In genomic region chr22:36352775-36353507, GRCh38 we compare ENCODE assay signal across 1 cellular context.
A peak's percentile ranks its signal among the peaks of the same experiment; 100 is the strongest.
TF ChIP-seq lines count a peak whose summit lies in the region.

No MANE protein-coding gene starts in this region.

TF ChIP-seq in HepG2, 621 proteins besides CTCF, POLR2A, EP300 and RAD21 (continued from another document and continues in another):
- peak; percentile 64 for TF ChIP-seq CREB1 (IDR thresholded peaks at IDR 0.05)
- TF ChIP-seq CREB1 (CRISPR knock-in tag; IDR thresholded peaks at IDR 0.05): peak; percentile 87
- no peak for TF ChIP-seq KIAA2018 (CRISPR knock-in tag; IDR thresholded peaks at IDR 0.05; ENCODE audit: borderline replicate concordance)
- no peak for TF ChIP-seq TFDP1 (CRISPR knock-in tag; IDR thresholded peaks at IDR 0.05; ENCODE audit: borderline replicate concordance)
- TF ChIP-seq KAT7 (CRISPR knock-in tag; IDR thresholded peaks at IDR 0.05; ENCODE audit: borderline replicate concordance): no peak
- peak; percentile 33 for TF ChIP-seq SKI (IDR thresholded peaks at IDR 0.05; ENCODE audit: partially characterized antibody)
- TF ChIP-seq ZNF614 (CRISPR knock-in tag; IDR thresholded peaks at IDR 0.05; ENCODE audit: borderline replicate concordance): no peak
- TF ChIP-seq HOXA9 (CRISPR knock-in tag; IDR thresholded peaks at IDR 0.05; ENCODE audit: borderline replicate concordance): no peak
- TF ChIP-seq ZNF772 (CRISPR knock-in tag; IDR thresholded peaks at IDR 0.05): no peak
- TF ChIP-seq ETV6 (CRISPR knock-in tag; conservative IDR thresholded peaks at IDR 0.05): no peak
- no peak for TF ChIP-seq SNAPC2 (CRISPR knock-in tag; IDR thresholded peaks at IDR 0.05)
- no peak for TF ChIP-seq PCBP2 (optimal IDR thresholded peaks at IDR 0.05; ENCODE audit: low read depth, low read length, poor library complexity, severe bottlenecking)
- peak; percentile 6; the same call in 1 of the 2 replicates for TF ChIP-seq ARNT2 (CRISPR knock-in tag; IDR thresholded peaks at IDR 0.05; ENCODE audit: low read depth)
- no peak for TF ChIP-seq PHF8 (CRISPR knock-in tag; IDR thresholded peaks at IDR 0.05)
- TF ChIP-seq ZNF20 (CRISPR knock-in tag; IDR thresholded peaks at IDR 0.05): no peak
- TF ChIP-seq ZNF446 (CRISPR knock-in tag; IDR thresholded peaks at IDR 0.05): no peak
- no peak for TF ChIP-seq ZIK1 (CRISPR knock-in tag; IDR thresholded peaks at IDR 0.05; ENCODE audit: borderline replicate concordance, low read depth)
- TF ChIP-seq YEATS4 (CRISPR knock-in tag; IDR thresholded peaks at IDR 0.05; ENCODE audit: borderline replicate concordance): 0 out of 2 replicates have a peak, but pooled peaks have one; percentile 19
- TF ChIP-seq, protein P1, sequence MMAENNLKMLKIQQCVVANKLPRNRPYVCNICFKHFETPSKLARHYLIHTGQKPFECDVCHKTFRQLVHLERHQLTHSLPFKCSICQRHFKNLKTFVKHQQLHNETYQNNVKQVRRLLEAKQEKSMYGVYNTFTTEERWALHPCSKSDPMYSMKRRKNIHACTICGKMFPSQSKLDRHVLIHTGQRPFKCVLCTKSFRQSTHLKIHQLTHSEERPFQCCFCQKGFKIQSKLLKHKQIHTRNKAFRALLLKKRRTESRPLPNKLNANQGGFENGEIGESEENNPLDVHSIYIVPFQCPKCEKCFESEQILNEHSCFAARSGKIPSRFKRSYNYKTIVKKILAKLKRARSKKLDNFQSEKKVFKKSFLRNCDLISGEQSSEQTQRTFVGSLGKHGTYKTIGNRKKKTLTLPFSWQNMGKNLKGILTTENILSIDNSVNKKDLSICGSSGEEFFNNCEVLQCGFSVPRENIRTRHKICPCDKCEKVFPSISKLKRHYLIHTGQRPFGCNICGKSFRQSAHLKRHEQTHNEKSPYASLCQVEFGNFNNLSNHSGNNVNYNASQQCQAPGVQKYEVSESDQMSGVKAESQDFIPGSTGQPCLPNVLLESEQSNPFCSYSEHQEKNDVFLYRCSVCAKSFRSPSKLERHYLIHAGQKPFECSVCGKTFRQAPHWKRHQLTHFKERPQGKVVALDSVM (CRISPR knock-in tag; IDR thresholded peaks at IDR 0.05): no peak
- TF ChIP-seq TCF12 (IDR thresholded peaks at IDR 0.05): no peak
- no peak; the same call in 1 of the 2 replicates for TF ChIP-seq TCF12 (CRISPR knock-in tag; IDR thresholded peaks at IDR 0.05)
- no peak for TF ChIP-seq ZNF3 (CRISPR knock-in tag; IDR thresholded peaks at IDR 0.05)
- TF ChIP-seq, protein P2, sequence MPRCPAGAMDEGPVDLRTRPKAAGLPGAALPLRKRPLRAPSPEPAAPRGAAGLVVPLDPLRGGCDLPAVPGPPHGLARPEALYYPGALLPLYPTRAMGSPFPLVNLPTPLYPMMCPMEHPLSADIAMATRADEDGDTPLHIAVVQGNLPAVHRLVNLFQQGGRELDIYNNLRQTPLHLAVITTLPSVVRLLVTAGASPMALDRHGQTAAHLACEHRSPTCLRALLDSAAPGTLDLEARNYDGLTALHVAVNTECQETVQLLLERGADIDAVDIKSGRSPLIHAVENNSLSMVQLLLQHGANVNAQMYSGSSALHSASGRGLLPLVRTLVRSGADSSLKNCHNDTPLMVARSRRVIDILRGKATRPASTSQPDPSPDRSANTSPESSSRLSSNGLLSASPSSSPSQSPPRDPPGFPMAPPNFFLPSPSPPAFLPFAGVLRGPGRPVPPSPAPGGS (CRISPR knock-in tag; IDR thresholded peaks at IDR 0.05): no peak
- TF ChIP-seq PCBP1 (IDR thresholded peaks at IDR 0.05; ENCODE audit: borderline replicate concordance, low read depth, low read length): no peak
- TF ChIP-seq, protein P3, sequence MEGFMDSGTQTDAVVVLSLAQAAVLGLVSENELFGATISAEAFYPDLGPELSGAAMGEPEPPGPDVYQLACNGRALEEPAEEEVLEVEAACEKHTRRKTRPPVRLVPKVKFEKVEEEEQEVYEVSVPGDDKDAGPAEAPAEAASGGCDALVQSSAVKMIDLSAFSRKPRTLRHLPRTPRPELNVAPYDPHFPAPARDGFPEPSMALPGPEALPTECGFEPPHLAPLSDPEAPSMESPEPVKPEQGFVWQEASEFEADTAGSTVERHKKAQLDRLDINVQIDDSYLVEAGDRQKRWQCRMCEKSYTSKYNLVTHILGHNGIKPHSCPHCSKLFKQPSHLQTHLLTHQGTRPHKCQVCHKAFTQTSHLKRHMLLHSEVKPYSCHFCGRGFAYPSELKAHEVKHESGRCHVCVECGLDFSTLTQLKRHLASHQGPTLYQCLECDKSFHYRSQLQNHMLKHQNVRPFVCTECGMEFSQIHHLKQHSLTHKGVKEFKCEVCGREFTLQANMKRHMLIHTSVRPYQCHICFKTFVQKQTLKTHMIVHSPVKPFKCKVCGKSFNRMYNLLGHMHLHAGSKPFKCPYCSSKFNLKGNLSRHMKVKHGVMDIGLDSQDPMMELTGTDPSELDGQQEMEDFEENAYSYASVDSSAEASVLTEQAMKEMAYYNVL (CRISPR knock-in tag; IDR thresholded peaks at IDR 0.05; ENCODE audit: borderline replicate concordance): peak; percentile 27; the same call in 1 of the 2 replicates
- TF ChIP-seq MAFK (conservative IDR thresholded peaks at IDR 0.05 in 1 of 2, IDR thresholded peaks at IDR 0.05 in 1 of 2; ENCODE audit: low read length in 2 of 2): no peak
- peak; percentile 76 for TF ChIP-seq SAP130 (CRISPR knock-in tag; IDR thresholded peaks at IDR 0.05; ENCODE audit: low read depth)
- no peak for TF ChIP-seq ZNF841 (CRISPR knock-in tag; IDR thresholded peaks at IDR 0.05; ENCODE audit: borderline replicate concordance)
- no peak for TF ChIP-seq SIN3B (IDR thresholded peaks at IDR 0.05; ENCODE audit: low read length)
- TF ChIP-seq ZNF326 (CRISPR knock-in tag; IDR thresholded peaks at IDR 0.05; ENCODE audit: borderline replicate concordance): no peak
- TF ChIP-seq, protein P4, sequence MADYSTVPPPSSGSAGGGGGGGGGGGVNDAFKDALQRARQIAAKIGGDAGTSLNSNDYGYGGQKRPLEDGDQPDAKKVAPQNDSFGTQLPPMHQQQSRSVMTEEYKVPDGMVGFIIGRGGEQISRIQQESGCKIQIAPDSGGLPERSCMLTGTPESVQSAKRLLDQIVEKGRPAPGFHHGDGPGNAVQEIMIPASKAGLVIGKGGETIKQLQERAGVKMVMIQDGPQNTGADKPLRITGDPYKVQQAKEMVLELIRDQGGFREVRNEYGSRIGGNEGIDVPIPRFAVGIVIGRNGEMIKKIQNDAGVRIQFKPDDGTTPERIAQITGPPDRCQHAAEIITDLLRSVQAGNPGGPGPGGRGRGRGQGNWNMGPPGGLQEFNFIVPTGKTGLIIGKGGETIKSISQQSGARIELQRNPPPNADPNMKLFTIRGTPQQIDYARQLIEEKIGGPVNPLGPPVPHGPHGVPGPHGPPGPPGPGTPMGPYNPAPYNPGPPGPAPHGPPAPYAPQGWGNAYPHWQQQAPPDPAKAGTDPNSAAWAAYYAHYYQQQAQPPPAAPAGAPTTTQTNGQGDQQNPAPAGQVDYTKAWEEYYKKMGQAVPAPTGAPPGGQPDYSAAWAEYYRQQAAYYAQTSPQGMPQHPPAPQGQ (CRISPR knock-in tag; IDR thresholded peaks at IDR 0.05; ENCODE audit: borderline replicate concordance): no peak
- TF ChIP-seq, protein P5, sequence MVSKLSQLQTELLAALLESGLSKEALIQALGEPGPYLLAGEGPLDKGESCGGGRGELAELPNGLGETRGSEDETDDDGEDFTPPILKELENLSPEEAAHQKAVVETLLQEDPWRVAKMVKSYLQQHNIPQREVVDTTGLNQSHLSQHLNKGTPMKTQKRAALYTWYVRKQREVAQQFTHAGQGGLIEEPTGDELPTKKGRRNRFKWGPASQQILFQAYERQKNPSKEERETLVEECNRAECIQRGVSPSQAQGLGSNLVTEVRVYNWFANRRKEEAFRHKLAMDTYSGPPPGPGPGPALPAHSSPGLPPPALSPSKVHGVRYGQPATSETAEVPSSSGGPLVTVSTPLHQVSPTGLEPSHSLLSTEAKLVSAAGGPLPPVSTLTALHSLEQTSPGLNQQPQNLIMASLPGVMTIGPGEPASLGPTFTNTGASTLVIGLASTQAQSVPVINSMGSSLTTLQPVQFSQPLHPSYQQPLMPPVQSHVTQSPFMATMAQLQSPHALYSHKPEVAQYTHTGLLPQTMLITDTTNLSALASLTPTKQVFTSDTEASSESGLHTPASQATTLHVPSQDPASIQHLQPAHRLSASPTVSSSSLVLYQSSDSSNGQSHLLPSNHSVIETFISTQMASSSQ (IDR thresholded peaks at IDR 0.05; ENCODE audit: low read depth): no peak
- TF ChIP-seq, protein P5 (CRISPR knock-in tag; IDR thresholded peaks at IDR 0.05; ENCODE audit: borderline replicate concordance): peak; percentile 49; the same call in 1 of the 2 replicates
- TF ChIP-seq SOX5 (CRISPR knock-in tag; IDR thresholded peaks at IDR 0.05; ENCODE audit: borderline replicate concordance): peak; percentile 73; the same call in 1 of the 2 replicates
- TF ChIP-seq, protein P6, sequence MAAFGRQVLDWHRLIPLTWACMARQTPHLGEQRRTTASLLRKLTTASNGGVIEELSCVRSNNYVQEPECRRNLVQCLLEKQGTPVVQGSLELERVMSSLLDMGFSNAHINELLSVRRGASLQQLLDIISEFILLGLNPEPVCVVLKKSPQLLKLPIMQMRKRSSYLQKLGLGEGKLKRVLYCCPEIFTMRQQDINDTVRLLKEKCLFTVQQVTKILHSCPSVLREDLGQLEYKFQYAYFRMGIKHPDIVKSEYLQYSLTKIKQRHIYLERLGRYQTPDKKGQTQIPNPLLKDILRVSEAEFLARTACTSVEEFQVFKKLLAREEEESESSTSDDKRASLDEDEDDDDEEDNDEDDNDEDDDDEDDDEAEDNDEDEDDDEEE (CRISPR knock-in tag; IDR thresholded peaks at IDR 0.05): no peak
- TF ChIP-seq ZFP36 (IDR thresholded peaks at IDR 0.05; ENCODE audit: borderline replicate concordance, low read depth, low read length, partially characterized antibody): no peak
- no peak for TF ChIP-seq ZNF724P (CRISPR knock-in tag; IDR thresholded peaks at IDR 0.05; ENCODE audit: borderline replicate concordance)
- TF ChIP-seq ZNF205 (CRISPR knock-in tag; IDR thresholded peaks at IDR 0.05): no peak
- peak; percentile 64 for TF ChIP-seq JUN (CRISPR knock-in tag; IDR thresholded peaks at IDR 0.05)
- no peak for TF ChIP-seq ZNF572 (CRISPR knock-in tag; IDR thresholded peaks at IDR 0.05)
